7 cellular contexts compared by ENCODE assay signal in the genomic region with DNA sequence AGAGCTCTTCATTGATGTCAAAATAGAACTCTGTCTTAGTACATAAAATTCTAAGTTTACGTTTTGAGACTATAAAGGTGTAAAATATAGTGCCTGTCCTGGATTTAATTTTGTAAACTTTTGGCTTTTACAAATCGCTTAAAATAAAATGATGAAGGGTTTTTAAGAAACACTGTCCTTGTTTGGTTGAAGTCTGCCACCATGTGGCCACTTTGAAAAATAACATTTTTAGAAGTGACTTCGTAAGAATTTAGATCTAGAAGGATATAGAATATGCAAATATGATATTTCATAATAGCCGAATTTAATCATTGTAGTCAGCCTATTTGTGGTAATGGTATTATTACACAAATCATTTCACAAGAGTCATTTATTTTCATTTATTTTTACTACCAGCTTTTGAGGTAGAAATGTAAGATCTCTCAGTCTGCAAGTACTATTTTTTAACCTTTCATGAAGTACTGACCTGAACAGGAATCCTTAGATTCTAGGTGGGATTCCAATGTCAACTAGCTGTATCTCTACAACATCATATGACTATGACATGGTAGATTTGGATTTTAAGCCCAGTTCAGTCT. TPM values are rescaled to one million over a fixed set of nuclear protein-coding genes. Genes with fewer than 3 reads are reported as not detected.
DNase-seq lines count a peak whose midpoint lies in the region; ATAC-seq and TF ChIP-seq lines count a peak whose summit lies in the region.

No MANE protein-coding gene starts in this region.

- no peak for ATAC-seq in upper lobe of left lung (ENCODE audit: low FRiP score in 2 of 2)

- TF ChIP-seq CTCF in GM10266 (IDR thresholded peaks at IDR 0.05; ENCODE audit: control insufficient read depth, insufficient read depth, low read depth, missing control alignments) = peak; percentile 41
- peak; percentile 92 for TF ChIP-seq CTCF in HFFc6 (IDR thresholded peaks at IDR 0.05)
- TF ChIP-seq CTCF in upper lobe of left lung (IDR thresholded peaks at IDR 0.05) = peak in 4 of 6 experiments; percentile 27 to 57 (median 43)

- no peak overlapping the region for H3K4me3 ChIP-seq in upper lobe of left lung

- no peak for TF ChIP-seq EP300 in upper lobe of left lung (IDR thresholded peaks at IDR 0.05)

- no peaks in the 10 kb centered on the region for H3K4me1 Mint-ChIP-seq in HFFc6 (ENCODE audit: low read depth)

- no peak overlapping the region for H3K27ac Mint-ChIP-seq in HFFc6

- no peak overlapping the region for H3K27ac ChIP-seq in upper lobe of left lung

- 3% methylated on average over 4 of the region's 4 CpGs for WGBS in upper lobe of left lung, 2 donors

- no peak overlapping the region for H3K4me3 Mint-ChIP-seq in HFFc6

- no peaks in the 10 kb centered on the region for H3K36me3 Mint-ChIP-seq in HFFc6 (ENCODE audit: low read depth)

- DNase-seq in GM10266 (ENCODE audit: extremely low spot score) = peak; percentile 24
- peak; percentile 3 for DNase-seq in HFFc6
- peak; percentile 25 for DNase-seq in SK-N-DZ (ENCODE audit: low spot score)
- peak; percentile 2 for DNase-seq in germinal center (ENCODE audit: low spot score)
- no peak for DNase-seq in upper lobe of left lung
- no peak for DNase-seq in NCI-H526 treated with DMSO at 0.1 percent for 48 hours (lab: John Stamatoyannopoulos, UW)
- DNase-seq in cerebellum (ENCODE audit: low spot score) = no peak

- peaks cover 0 to 7% (median 3%) of the 10 kb centered on the region in 4 donors for H3K4me1 ChIP-seq in upper lobe of left lung

- H3K27me3 ChIP-seq in upper lobe of left lung = no peaks in the 10 kb centered on the region

- no peak for TF ChIP-seq POLR2A in upper lobe of left lung (IDR thresholded peaks at IDR 0.05)

- H3K9me3 Mint-ChIP-seq in HFFc6 = no peaks in the 10 kb centered on the region

- no peaks in the 10 kb centered on the region for H3K9me3 ChIP-seq in upper lobe of left lung

- no peaks in the 10 kb centered on the region for H3K27me3 Mint-ChIP-seq in HFFc6 (ENCODE audit: insufficient read depth)

- no peaks in the 10 kb centered on the region for H3K36me3 ChIP-seq in upper lobe of left lung

RNA-seq across cellular contexts. Expression of a gene that starts 31.0 kb away (rescaled TPM):
- total RNA-seq in HFFc6 (2021; fragmentation: NEBNext Ultra II Directional; extraction: Animal tissue kit (Norgen Biotek cat#: 25700)) = 10 to 100 TPM; 11.1 to 18.4 (median 12.8) TPM
- polyA plus RNA-seq in SK-N-DZ (2014; cell fraction: cytosol; rRNA removed) = 0.63 and 0.66 TPM in 2 replicates
- polyA plus RNA-seq in SK-N-DZ (2014; cell fraction: nucleus; rRNA removed) = 0.31 and 0.52 TPM in 2 replicates
- total RNA-seq in upper lobe of left lung = 10 to 100 TPM; 11.3 to 26.9 (median 16.1) TPM
- 83.7 TPM for total RNA-seq in cerebellum

Comparison
In these comparisons a context has a peak if more than half of its experiments do, and no peak if none do; other contexts are left out.
1. DNase-seq: peak in GM10266 (single experiment), HFFc6 (single experiment), SK-N-DZ (single experiment) and germinal center (single experiment); none in upper lobe of left lung (0 of 2), NCI-H526 treated with DMSO at 0.1 percent for 48 hours (single experiment) and cerebellum (single experiment).
2. CTCF ChIP-seq: peak in every context shown above with its lines; median percentile 92 in HFFc6; 43 in upper lobe of left lung; 41 in GM10266.